Comparison of ENCODE assay signal across 23 cellular contexts in the genomic region with DNA sequence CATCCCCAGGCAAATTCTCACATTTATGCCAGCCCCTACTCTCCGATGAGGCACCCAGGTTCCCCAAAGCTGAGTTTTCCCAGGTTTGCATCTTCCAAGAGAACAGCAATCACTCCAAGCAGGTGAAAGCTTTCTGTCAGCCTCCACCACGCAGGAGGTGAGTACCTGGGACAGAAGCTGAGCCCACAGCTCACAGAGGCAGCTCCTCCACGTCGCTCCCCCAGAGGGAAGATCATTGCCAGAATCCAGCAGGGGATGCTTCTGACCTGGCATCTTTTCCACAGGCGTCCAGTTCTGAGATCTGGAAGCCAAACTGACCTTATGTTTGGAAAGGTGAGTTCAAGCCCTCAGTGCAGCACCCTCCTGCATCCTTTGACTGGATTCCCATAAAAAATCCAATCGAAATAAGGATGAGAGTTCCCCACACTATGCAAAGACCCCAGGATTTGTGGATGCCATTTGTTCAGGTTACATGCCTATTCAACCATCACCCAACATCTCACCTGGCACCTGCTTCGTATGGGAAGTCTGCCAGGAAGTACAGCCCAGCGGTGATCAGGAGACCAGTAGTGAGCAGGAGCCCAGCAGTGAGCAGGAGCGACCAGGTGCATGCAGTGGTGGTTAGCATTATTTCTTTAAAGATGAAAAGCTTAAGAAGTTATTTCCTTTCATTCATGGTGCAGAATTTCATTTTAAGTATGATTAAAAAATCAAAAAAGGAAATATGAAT. TPM values are rescaled to one million over a fixed set of nuclear protein-coding genes. Genes with fewer than 3 reads are reported as not detected.
DNase-seq lines count a peak whose midpoint lies in the region; FAIRE-seq and TF ChIP-seq lines count a peak whose summit lies in the region.
"Had no signal": no experiment of that assay in that cellular context is flagged by ENCODE, and none has a peak within 500 bp of the region (broad histone marks: within the 10 kb centered on the region; RNA-seq: fewer than 3 reads in every experiment).

No MANE protein-coding gene starts in this region.

- TF ChIP-seq CTCF in bronchial epithelial cell (IDR thresholded peaks at IDR 0.05; ENCODE audit: insufficient read depth, low read length, severe bottlenecking) (no peak), stomach (IDR thresholded peaks at IDR 0.05) (no peak), hepatocyte (IDR thresholded peaks at IDR 0.05; ENCODE audit: poor library complexity) (no peak)

- no peaks in the 10 kb centered on the region for H3K9me2 ChIP-seq in hepatocyte (replicated peaks; ENCODE audit: insufficient read depth)

- no peaks in the 10 kb centered on the region for H3K9me3 Mint-ChIP-seq in activated T-cell treated with anti-CD3 and anti-CD28 coated beads, Interleukin-2, amount 50 U/mL, for 24 hours
- H3K9me3 Mint-ChIP-seq: CD8-positive, alpha-beta T cell; IgD-negative memory B cell had no signal

- no peak overlapping the region for H3K9ac ChIP-seq in BLaER1 treated with 17β-estradiol and CSF1 and Interleukin-3, amounts not matched to agents 10 nM and 100 nM

- H3K4me1 ChIP-seq in BLaER1 treated with 17β-estradiol and CSF1 and Interleukin-3, amounts not matched to agents 10 nM and 100 nM = peaks cover 20 to 70% (median 53%) of the 10 kb centered on the region in 10 experiments
- no peaks in the 10 kb centered on the region for H3K4me1 ChIP-seq in stomach
- H3K4me1 ChIP-seq in hepatocyte (ENCODE audit: insufficient read depth) = no peaks in the 10 kb centered on the region
- H3K4me1 ChIP-seq: A549 had no signal

- H4K20me1 ChIP-seq in BLaER1 treated with 17β-estradiol and CSF1 and Interleukin-3, amounts not matched to agents 10 nM and 100 nM = peaks cover 0 to 26% (median 0%) of the 10 kb centered on the region in 11 experiments; a peak in 4 of 22 replicates
- no peaks in the 10 kb centered on the region for H4K20me1 ChIP-seq in hepatocyte (ENCODE audit: insufficient read depth, poor library complexity, severe bottlenecking)

- no peak overlapping the region for H3K4me3 Mint-ChIP-seq in activated T-cell treated with anti-CD3 and anti-CD28 coated beads, Interleukin-2, amount 50 U/mL, for 24 hours
- H3K4me3 Mint-ChIP-seq: CD8-positive, alpha-beta T cell; HFFc6; IgD-negative memory B cell had no signal

- 57 to 63% (median 59%) methylated on average over 9 of the region's 9 CpGs for WGBS in stomach, 5 donors
- WGBS in hepatocyte (ENCODE audit: low lambda C conversion rate, missing lambda C conversion rate) = 73% methylated on average over 9 of the region's 9 CpGs

- no peak for TF ChIP-seq EP300 in stomach (IDR thresholded peaks at IDR 0.05)

- H3K27ac ChIP-seq in BLaER1 treated with 17β-estradiol and CSF1 and Interleukin-3, amounts not matched to agents 10 nM and 100 nM = no peak overlapping the region
- H3K27ac ChIP-seq in stomach (no peak overlapping the region), hepatocyte (no peak overlapping the region)
- H3K27ac ChIP-seq: A549 had no signal

- H3K27me3 ChIP-seq in BLaER1 treated with 17β-estradiol and CSF1 and Interleukin-3, amounts not matched to agents 10 nM and 100 nM = peaks cover 0 to 40% (median 0%) of the 10 kb centered on the region in 11 experiments; a peak in 7 of 22 replicates
- H3K27me3 ChIP-seq in bronchial epithelial cell (ENCODE audit: control insufficient read depth, insufficient read depth, low read length) (no peaks in the 10 kb centered on the region), stomach (peaks cover 0 to 59% (median 0%) of the 10 kb centered on the region in 3 donors), hepatocyte (no peaks in the 10 kb centered on the region)

- no peak overlapping the region for H3K27ac Mint-ChIP-seq in activated T-cell treated with anti-CD3 and anti-CD28 coated beads, Interleukin-2, amount 50 U/mL, for 24 hours
- H3K27ac Mint-ChIP-seq: CD8-positive, alpha-beta T cell; HFFc6; IgD-negative memory B cell had no signal

- no peak overlapping the region for H2AFZ ChIP-seq in hepatocyte

- H3K27me3 Mint-ChIP-seq in activated T-cell treated with anti-CD3 and anti-CD28 coated beads, Interleukin-2, amount 50 U/mL, for 24 hours = peaks cover 10% of the 10 kb centered on the region

- H3K79me2 ChIP-seq in hepatocyte = no peaks in the 10 kb centered on the region

- H3K36me3 Mint-ChIP-seq in activated T-cell treated with anti-CD3 and anti-CD28 coated beads, Interleukin-2, amount 50 U/mL, for 24 hours (ENCODE audit: low read depth) = no peaks in the 10 kb centered on the region
- H3K36me3 Mint-ChIP-seq: CD8-positive, alpha-beta T cell had no signal

- peak overlapping the region in 8 of 11 experiments; percentile 80 to 97 (median 86); a peak in 14 of 22 replicates for H3K4me2 ChIP-seq in BLaER1 treated with 17β-estradiol and CSF1 and Interleukin-3, amounts not matched to agents 10 nM and 100 nM
- H3K4me2 ChIP-seq in hepatocyte = no peak overlapping the region
- H3K4me2 ChIP-seq: A549 had no signal

- peak; percentile 35 for DNase-seq in NCI-H345 treated with DMSO at 0.1 percent for 48 hours (lab: John Stamatoyannopoulos, UW; ENCODE audit: unreplicated experiment)
- no peak for DNase-seq in bronchial epithelial cell (ENCODE audit: low read depth)
- peak; percentile 22 for DNase-seq in stomach
- no peak for DNase-seq in hepatocyte (ENCODE audit: low spot score)
- no peak for DNase-seq in activated naive CD4-positive, alpha-beta T cell (lab: John Stamatoyannopoulos, UW)
- DNase-seq in kidney tubule cell (ENCODE audit: low spot score) = no peak
- DNase-seq in activated T-cell treated with anti-CD3 and anti-CD28 coated beads, Interleukin-2, amount 50 U/mL, for 24 hours = no peak
- DNase-seq: Calu3, DMS53, HFFc6, Karpas-422, NCI-H1436 treated with DMSO at 0.1 percent for 48 hours, NCI-H2029, NCI-H510A, NCI-H774 had no signal

- no peak overlapping the region for H3K4me3 ChIP-seq in BLaER1 treated with 17β-estradiol and CSF1 and Interleukin-3, amounts not matched to agents 10 nM and 100 nM
- H3K4me3 ChIP-seq in bronchial epithelial cell (ENCODE audit: low read depth, low read length) (no peak overlapping the region), stomach (no peak overlapping the region), hepatocyte (no peak overlapping the region)
- H3K4me3 ChIP-seq: A549 had no signal

- H3K9me3 ChIP-seq in BLaER1 treated with 17β-estradiol and CSF1 and Interleukin-3, amounts not matched to agents 10 nM and 100 nM (replicated peaks in 1 of 11) = no peaks in the 10 kb centered on the region
- H3K9me3 ChIP-seq in stomach (no peaks in the 10 kb centered on the region), hepatocyte (ENCODE audit: low read depth) (no peaks in the 10 kb centered on the region)
- H3K9me3 ChIP-seq: A549 had no signal

- peak; percentile 52 for FAIRE-seq in bronchial epithelial cell (lab: Jason Lieb, UNC)
- FAIRE-seq: A549, GM12892, H54, HTR-8/SVneo had no signal

- H3K4me1 Mint-ChIP-seq in activated T-cell treated with anti-CD3 and anti-CD28 coated beads, Interleukin-2, amount 50 U/mL, for 24 hours (ENCODE audit: low read depth) = no peaks in the 10 kb centered on the region
- H3K4me1 Mint-ChIP-seq: IgD-negative memory B cell had no signal

- TF ChIP-seq POLR2A in stomach (IDR thresholded peaks at IDR 0.05) = no peak

- no peaks in the 10 kb centered on the region for H3K36me3 ChIP-seq in BLaER1 treated with 17β-estradiol and CSF1 and Interleukin-3, amounts not matched to agents 10 nM and 100 nM
- H3K36me3 ChIP-seq in bronchial epithelial cell (ENCODE audit: control insufficient read depth, insufficient read depth, low read length) (no peaks in the 10 kb centered on the region), stomach (no peaks in the 10 kb centered on the region), hepatocyte (replicated peaks; ENCODE audit: insufficient read depth, low read depth) (no peaks in the 10 kb centered on the region)

- intact Hi-C loops in stomach (cut with DNase I; ENCODE audit: low total_unique reads) = no loop called here

RNA-seq across cellular contexts. Expression of gene OLFM1, which starts 47.4 kb away (rescaled TPM):
- 0.13 and 0.26 TPM in 2 replicates for total RNA-seq in bronchial epithelial cell
- total RNA-seq in stomach = 10 to 100 TPM in 2 of 5 donors, 1 to 10 TPM in 1, under 1 TPM in 1, not detected in 1; 0.29 to 58.3 (median 8.1) TPM
- 10 to 100 TPM in 2 of 3 donors, 1 to 10 TPM in 1; 4.4 to 10.8 (median 10.5) TPM for polyA plus RNA-seq in stomach
- 1.5 and 4.8 TPM in 2 replicates for total RNA-seq in hepatocyte
- 0.94 and 1.1 TPM in 2 replicates for polyA plus RNA-seq in hepatocyte
- total RNA-seq: CD8-positive, alpha-beta T cell; MCF 10A had no signal

Comparison
In these comparisons a context has a peak if more than half of its experiments do, and no peak if none do; other contexts are left out.
1. DNase-seq: peak in NCI-H345 treated with DMSO at 0.1 percent for 48 hours (single experiment) and stomach (single experiment); none in bronchial epithelial cell (single experiment), hepatocyte (single experiment), activated naive CD4-positive, alpha-beta T cell (0 of 4), kidney tubule cell (single experiment) and activated T-cell treated with anti-CD3 and anti-CD28 coated beads, Interleukin-2, amount 50 U/mL, for 24 hours (single experiment).